ENCODE assay signal across 8 cellular contexts in the genomic region with DNA sequence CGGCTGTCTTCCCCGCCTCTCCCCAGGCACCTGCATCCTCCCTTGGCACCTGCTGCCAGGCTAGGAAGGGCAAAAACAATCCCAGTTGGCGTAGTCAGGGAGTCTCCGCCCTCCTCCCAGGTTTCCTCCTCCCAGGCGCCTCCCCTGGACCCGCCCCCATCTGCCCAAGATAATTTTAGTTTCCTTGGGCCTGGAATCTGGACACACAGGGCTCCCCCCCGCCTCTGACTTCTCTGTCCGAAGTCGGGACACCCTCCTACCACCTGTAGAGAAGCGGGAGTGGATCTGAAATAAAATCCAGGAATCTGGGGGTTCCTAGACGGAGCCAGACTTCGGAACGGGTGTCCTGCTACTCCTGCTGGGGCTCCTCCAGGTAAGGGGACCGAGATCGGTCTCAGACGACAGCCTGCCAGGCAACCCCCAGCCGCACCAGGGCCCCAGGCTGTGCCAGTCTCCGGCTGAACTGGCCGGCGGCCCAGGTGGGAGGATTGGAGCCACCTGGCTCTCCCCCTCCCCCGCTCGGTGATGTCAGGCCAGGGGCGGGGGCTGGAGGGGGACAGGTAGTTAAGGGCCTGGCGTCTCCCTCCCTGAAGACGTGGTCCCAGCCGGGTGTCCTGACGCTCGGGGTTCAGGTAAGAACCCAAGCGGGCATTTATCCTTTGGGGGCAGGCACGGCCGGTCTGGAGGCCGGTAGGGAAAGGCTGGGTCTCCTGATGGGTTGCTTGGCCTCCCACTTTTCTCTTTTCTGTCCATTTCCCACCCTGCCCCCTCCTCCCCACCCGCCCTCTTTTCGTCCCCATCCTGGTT. TPM values are rescaled to one million over a fixed set of nuclear protein-coding genes. Genes with fewer than 3 reads are reported as not detected.
DNase-seq lines count a peak whose midpoint lies in the region; ATAC-seq, FAIRE-seq and TF ChIP-seq lines count a peak whose summit lies in the region.

A gene (plus strand): TSS at position 178 of the 807 bp plus-strand sequence. CDS start 4,364 bp downstream, outside the sequence.

- FAIRE-seq in kidney (lab: Jason Lieb, UNC): no peak

- peak within 1 kb of the TSS; percentile 71 to 90 for H3K9ac ChIP-seq in kidney (ENCODE audit: low read length in 2 of 2)

- H3K27me3 Mint-ChIP-seq in CD14-positive monocyte (ENCODE audit: low read depth in 3 of 3): peaks cover 71 to 88% (median 86%) of the 10 kb centered on the region in 3 donors

- TF ChIP-seq CTCF in CD14-positive monocyte (IDR thresholded peaks at IDR 0.05) (no peak), ascending aorta (IDR thresholded peaks at IDR 0.05) (no peak), kidney (IDR thresholded peaks at IDR 0.05; ENCODE audit: borderline replicate concordance, extremely low read depth, insufficient read depth) (no peak), tibial artery (IDR thresholded peaks at IDR 0.05) (no peak)

- no peak within 1 kb of the TSS for H3K27ac Mint-ChIP-seq in CD14-positive monocyte

- H3K36me3 ChIP-seq in ascending aorta (no peaks in the 10 kb centered on the region), kidney (ENCODE audit: control insufficient read depth in 1 of 2, insufficient read depth in 2 of 2, low read length in 2 of 2) (peaks cover under 1 to 10% of the 10 kb centered on the region in 2 donors), tibial artery (peaks cover 0 to 7% (median 0%) of the 10 kb centered on the region in 3 donors)

- H3K9me3 ChIP-seq in ascending aorta (no peaks in the 10 kb centered on the region), kidney (ENCODE audit: control insufficient read depth in 1 of 2, low read length in 2 of 2) (no peaks in the 10 kb centered on the region), tibial artery (no peaks in the 10 kb centered on the region)

- H3K27ac ChIP-seq in ascending aorta (no peak within 1 kb of the TSS), kidney (ENCODE audit: low read depth in 2 of 2, low read length in 2 of 2) (peak within 1 kb of the TSS; percentile 94 to 96), tibial artery (no peak within 1 kb of the TSS)

- intact Hi-C loops in CD14-positive monocyte (cut with micrococcal nuclease): no loop called here
- intact Hi-C loops in ascending aorta (cut with DNase I): loop anchor here (1.0 kb wide), 1 partner anchor 14 kb away; no protein-coding TSS in a partner anchor
- intact Hi-C loops in kidney (cut with DNase I): no loop called here
- intact Hi-C loops in tibial artery (cut with DNase I; ENCODE audit: low total_unique reads): no loop called here

- H3K4me3 Mint-ChIP-seq in CD14-positive monocyte: peak within 1 kb of the TSS; percentile 45 to 82

- H3K4me1 ChIP-seq in ascending aorta (peaks cover 4 to 19% of the 10 kb centered on the region in 2 donors), kidney (ENCODE audit: control insufficient read depth in 1 of 2, insufficient read depth in 1 of 2, low read depth in 1 of 2, low read length in 2 of 2) (peaks cover 7 to 14% of the 10 kb centered on the region in 2 donors), tibial artery (peaks cover 6 to 38% (median 27%) of the 10 kb centered on the region in 4 donors)

- peaks cover 0 to 5% of the 10 kb centered on the region in 2 donors for H3K36me3 Mint-ChIP-seq in CD14-positive monocyte

- peaks cover 0 to 18% (median 7%) of the 10 kb centered on the region in 7 donors for H3K9me3 Mint-ChIP-seq in CD14-positive monocyte

- peaks cover 16% of the 10 kb centered on the region for H3K4me1 Mint-ChIP-seq in CD14-positive monocyte

- H3K4me3 ChIP-seq in ascending aorta (peak within 1 kb of the TSS; percentile 9 to 47), kidney (ENCODE audit: low read length in 2 of 2) (peak within 1 kb of the TSS; percentile 77 to 84), tibial artery (peak within 1 kb of the TSS; percentile 14 to 29)

- no peak for ATAC-seq in GM19324 (IDR thresholded peaks at IDR 0.05; ENCODE audit: low FRiP score, unreplicated experiment)

- H3K27me3 ChIP-seq in ascending aorta (peaks cover 28% of the 10 kb centered on the region), tibial artery (peaks cover 11 to 74% of the 10 kb centered on the region in 2 donors)

- DNase-seq in CD14-positive monocyte (ENCODE audit: low spot score): no peak
- DNase-seq in NCI-H128 (lab: John Stamatoyannopoulos, UW; ENCODE audit: unreplicated experiment): peak; percentile 67
- no peak for DNase-seq in ascending aorta (ENCODE audit: low spot score in 2 of 2)
- DNase-seq in kidney: peak; percentile 94
- no peak for DNase-seq in tibial artery
- no peak for DNase-seq in amygdala (lab: John Stamatoyannopoulos, UW)
- DNase-seq in activated CD8-positive, alpha-beta memory T cell treated with anti-CD3 and anti-CD28 coated beads for 24 hours: no peak

RNA-seq across cellular contexts. Expression of the gene that starts here (rescaled TPM):
- polyA plus RNA-seq in CD14-positive monocyte (not detected), kidney (ENCODE audit: insufficient read depth, low read depth, low replicate concordance) (20.9 TPM)
- total RNA-seq in ascending aorta (1.6 TPM), kidney (72.5 TPM)

Comparison
In these comparisons a context has a peak if more than half of its experiments do, and no peak if none do; other contexts are left out.
1. RNA of the gene that starts here (total RNA-seq): 72.5 TPM in kidney (single experiment); 1.6 TPM in ascending aorta (single experiment); every median in the first group is over 10 times any median in the second.
2. RNA of the gene that starts here (polyA plus RNA-seq): 20.9 TPM in kidney (single experiment); not detected in CD14-positive monocyte; every median in the first group is over 10 times any median in the second.
3. DNase-seq: peak in NCI-H128 (single experiment) and kidney (single experiment); none in CD14-positive monocyte (single experiment), ascending aorta (0 of 2), tibial artery (0 of 2), amygdala (0 of 56) and activated CD8-positive, alpha-beta memory T cell treated with anti-CD3 and anti-CD28 coated beads for 24 hours (single experiment).
4. H3K27ac ChIP-seq: peak in kidney (2 of 2); none in ascending aorta (0 of 2) and tibial artery (0 of 2).
5. H3K4me3 ChIP-seq: peak in every context shown above with its lines; median percentile 80 in kidney; 28 in ascending aorta; 22 in tibial artery.